1 cellular context compared by ENCODE assay signal in genomic region chr7:73718905-73719805, GRCh38.
TF ChIP-seq lines count a peak whose summit lies in the region.

STX1A (minus strand) TSS chr7:73719669; CDS start chr7:73719631, 38 bp downstream.

TF ChIP-seq in K562, 482 proteins besides CTCF, POLR2A, EP300 and RAD21 (continued from another document and continues in another):
- TF ChIP-seq ZNF318 (IDR thresholded peaks at IDR 0.05; ENCODE audit: borderline replicate concordance in 1 of 2, low read depth in 1 of 2) (no peak), RBFOX2 (IDR thresholded peaks at IDR 0.05; ENCODE audit: low read depth, low read length) (peak; percentile 70), NFYB (IDR thresholded peaks at IDR 0.05; ENCODE audit: extremely low read depth, insufficient read length) (no peak), ZNF384 (IDR thresholded peaks at IDR 0.05; ENCODE audit: low read depth, low read length) (no peak), CCNT2 (IDR thresholded peaks at IDR 0.05; ENCODE audit: borderline replicate concordance, extremely low read depth, insufficient read length, low read depth, low read length) (peak; percentile 73), SIN3B (IDR thresholded peaks at IDR 0.05; ENCODE audit: low read depth) (peak; percentile 73), DACH1 (IDR thresholded peaks at IDR 0.05; ENCODE audit: partially characterized antibody) (no peak), ZNF24 (IDR thresholded peaks at IDR 0.05) (no peak), ZSCAN32 (CRISPR knock-in tag; IDR thresholded peaks at IDR 0.05) (no peak), HDAC2 (IDR thresholded peaks at IDR 0.05) (0 out of 2 replicates have a peak, but pooled peaks have one; percentile 25), MGA (IDR thresholded peaks at IDR 0.05) (no peak), SAP30 (IDR thresholded peaks at IDR 0.05; ENCODE audit: borderline replicate concordance, insufficient read depth, low read depth, low read length, poor library complexity, severe bottlenecking) (peak; percentile 35), THAP7 (CRISPR knock-in tag; IDR thresholded peaks at IDR 0.05) (no peak), GATAD2A (IDR thresholded peaks at IDR 0.05) (peak; percentile 55; the same call in 1 of the 2 replicates), TSHZ1 (CRISPR knock-in tag; IDR thresholded peaks at IDR 0.05) (no peak), ZFPM2 (CRISPR knock-in tag; IDR thresholded peaks at IDR 0.05) (0 out of 2 replicates have a peak, but pooled peaks have one; percentile 22), RREB1 (CRISPR knock-in tag; IDR thresholded peaks at IDR 0.05) (no peak)
